8 cellular contexts compared by ENCODE assay signal in the genomic region with DNA sequence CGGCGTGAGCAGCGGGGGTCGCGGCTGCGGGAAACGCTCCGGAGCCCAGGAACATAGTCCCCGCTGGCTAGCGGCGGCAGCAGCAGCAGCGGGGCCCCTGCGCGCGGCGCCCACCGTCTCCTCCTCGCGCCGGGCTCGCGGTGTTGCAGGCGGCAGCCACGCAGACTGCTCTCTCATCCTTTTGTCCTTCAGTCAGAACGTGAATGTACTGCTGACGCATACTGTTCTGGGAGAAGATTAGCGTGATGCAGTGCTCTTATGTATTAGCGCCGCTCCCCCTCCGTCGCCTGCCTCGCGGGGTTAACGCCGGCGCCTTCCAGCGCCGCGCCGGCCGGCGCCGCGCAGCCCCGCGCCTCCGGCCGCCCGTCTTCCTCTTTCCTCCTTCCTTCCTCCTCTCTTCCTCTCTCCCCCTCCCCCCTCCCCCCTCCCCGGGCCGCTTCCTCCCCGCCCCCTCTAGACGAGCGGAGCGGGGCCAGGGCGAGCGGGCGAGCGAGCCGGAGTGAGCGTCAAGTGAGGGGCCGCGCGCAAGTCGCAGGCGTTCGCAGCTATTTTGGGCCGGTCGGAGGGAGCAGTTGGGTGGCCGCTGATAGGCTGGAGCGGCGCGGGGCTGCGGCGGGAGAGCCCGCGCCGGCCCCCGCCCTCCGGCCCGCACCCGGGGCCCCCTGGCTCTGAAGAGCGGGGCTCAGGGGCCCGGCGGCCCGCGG. TPM values are rescaled to one million over a fixed set of nuclear protein-coding genes. Genes with fewer than 3 reads are reported as not detected.
A peak's percentile ranks its signal among the peaks of the same experiment; 100 is the strongest.
DNase-seq lines count a peak whose midpoint lies in the region; ATAC-seq and TF ChIP-seq lines count a peak whose summit lies in the region.

No MANE protein-coding gene starts in this region.

- peak; percentile 92 for ATAC-seq in CD4-positive, alpha-beta T cell (ENCODE audit: poor library complexity)
- ATAC-seq in GM19467 (IDR thresholded peaks at IDR 0.05; ENCODE audit: unreplicated experiment) = peak; percentile 67

- peak overlapping the region; percentile 94 for H3K4me3 Mint-ChIP-seq in CD4-positive, alpha-beta T cell

- peaks cover 30% of the 10 kb centered on the region for H3K4me1 Mint-ChIP-seq in CD4-positive, alpha-beta T cell (ENCODE audit: low read depth)

- intact Hi-C loops in CD4-positive, alpha-beta T cell (cut with DNase I, micrococcal nuclease) = loop anchor here in 1 of 2 experiments (10.0 kb wide), 1 partner anchor 327 kb away; no protein-coding TSS in a partner anchor

- WGBS in HUES64 = under 1% methylated on average over 85 of the region's 87 CpGs

- TF ChIP-seq CTCF in CD4-positive, alpha-beta T cell (IDR thresholded peaks at IDR 0.05) = no peak
- TF ChIP-seq CTCF in WI38 (IDR thresholded peaks at IDR 0.05; ENCODE audit: low read depth, low read length) = peak; percentile 19; the same call in 1 of the 2 replicates

- no peaks in the 10 kb centered on the region for H3K9me3 Mint-ChIP-seq in CD4-positive, alpha-beta T cell

- H3K4me3 ChIP-seq in HUES64 (ENCODE audit: low read length) (peak overlapping the region; percentile 72), WI38 (ENCODE audit: low read depth, low read length) (peak overlapping the region; percentile 52)

- H3K27ac Mint-ChIP-seq in CD4-positive, alpha-beta T cell = peak overlapping the region; percentile 64

- peaks cover 12% of the 10 kb centered on the region; the same call in 1 of the 2 replicates for H3K36me3 ChIP-seq in HUES64 (ENCODE audit: insufficient read depth, low read length)

- no peaks in the 10 kb centered on the region for H3K27me3 ChIP-seq in CD4-positive, alpha-beta T cell (ENCODE audit: control insufficient read depth, insufficient read depth, low read length)
- peaks cover 41% of the 10 kb centered on the region for H3K27me3 ChIP-seq in HUES64 (ENCODE audit: insufficient read depth, low read length)

- peak; percentile 10 to 50 (median 24) for DNase-seq in CD4-positive, alpha-beta T cell
- peak; percentile 43 for DNase-seq in central memory CD4-positive, alpha-beta T cell
- peak; percentile 96 for DNase-seq in iris pigment epithelial cell (ENCODE audit: low read depth)
- peak; percentile 47 to 48 for DNase-seq in stimulated activated CD4-positive, alpha-beta T cell treated with anti-CD3 and anti-CD28 coated beads, Interleukin-15, amount 100 ng/mL, for 48 hours (ENCODE audit: low read depth in 2 of 2)
- DNase-seq in NOMO-1 (lab: John Stamatoyannopoulos, UW; ENCODE audit: unreplicated experiment in 2 of 2) = no peak

- H3K27me3 Mint-ChIP-seq in CD4-positive, alpha-beta T cell = no peaks in the 10 kb centered on the region

- peaks cover 4% of the 10 kb centered on the region for H3K36me3 Mint-ChIP-seq in CD4-positive, alpha-beta T cell (ENCODE audit: low read depth)

- H3K4me1 ChIP-seq in HUES64 (ENCODE audit: insufficient read depth, low read length) = peaks cover 7% of the 10 kb centered on the region

- H3K9ac ChIP-seq in HUES64 (ENCODE audit: low read depth, low read length) = peak overlapping the region; percentile 79

- POLR2A ChIA-PET in CD4-positive, alpha-beta T cell (lab: Charles Lee) = interaction anchor here (1.0 kb wide), 1 partner anchor 23 kb away, joined by 3 read pairs; no protein-coding TSS in a partner anchor

- no peak overlapping the region for H3K27ac ChIP-seq in CD4-positive, alpha-beta T cell (ENCODE audit: low read depth, low read length)
- H3K27ac ChIP-seq in HUES64 (ENCODE audit: low read depth, low read length) = no peak overlapping the region; the same call in 1 of the 2 replicates

- CTCF ChIA-PET in CD4-positive, alpha-beta T cell (lab: Charles Lee) = no interaction called here

- H3K9me3 ChIP-seq in CD4-positive, alpha-beta T cell (ENCODE audit: control insufficient read depth, low read length) = no peaks in the 10 kb centered on the region
- no peaks in the 10 kb centered on the region for H3K9me3 ChIP-seq in HUES64 (ENCODE audit: insufficient read depth, low read depth, low read length)

RNA-seq across cellular contexts. Expression of a gene that starts 0.8 kb away (rescaled TPM):
- 1 to 10 TPM; 1.1 to 1.6 TPM for total RNA-seq in CD4-positive, alpha-beta T cell
- 12.0 TPM for polyA plus RNA-seq in HUES64 (2013, experiment 1 of 2)
- 11.9 TPM for polyA plus RNA-seq in HUES64 (2013, experiment 2 of 2)

Comparison
In these comparisons a context has a peak if more than half of its experiments do, and no peak if none do; other contexts are left out.
1. DNase-seq: peak in CD4-positive, alpha-beta T cell (10 of 10), central memory CD4-positive, alpha-beta T cell (single experiment), iris pigment epithelial cell (single experiment) and stimulated activated CD4-positive, alpha-beta T cell treated with anti-CD3 and anti-CD28 coated beads, Interleukin-15, amount 100 ng/mL, for 48 hours (2 of 2); none in NOMO-1 (0 of 2).